Comparison of ENCODE assay signal across 8 cellular contexts in the genomic region with DNA sequence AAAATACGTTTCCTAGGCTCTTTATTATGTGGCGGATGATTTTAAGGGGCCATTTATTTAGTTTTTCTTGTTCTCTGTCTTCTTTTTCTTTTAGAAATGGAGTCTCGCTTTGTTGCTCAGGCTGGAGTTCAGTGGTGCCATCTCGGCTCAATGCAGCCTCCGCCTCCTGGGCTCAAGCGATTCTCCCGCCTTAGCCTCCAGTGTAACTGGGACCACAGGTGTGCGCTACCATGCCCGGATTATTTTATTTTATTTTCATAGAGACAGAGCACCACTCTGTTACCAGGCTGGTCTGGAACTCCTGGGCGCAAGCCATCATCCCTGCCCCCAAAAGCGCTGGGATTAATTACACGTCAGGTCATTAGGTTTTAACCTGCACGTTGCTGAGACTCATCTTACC. TPM values are rescaled to one million over a fixed set of nuclear protein-coding genes. Genes with fewer than 3 reads are reported as not detected.
DNase-seq lines count a peak whose midpoint lies in the region; ATAC-seq and TF ChIP-seq lines count a peak whose summit lies in the region.

No MANE protein-coding gene starts in this region.

- TF ChIP-seq CTCF in astrocyte of the cerebellum (IDR thresholded peaks at IDR 0.05; ENCODE audit: low read depth, low read length, missing control alignments), result no peak
- no peak for TF ChIP-seq CTCF in lower lobe of right lung (IDR thresholded peaks at IDR 0.05)

- H3K36me3 Mint-ChIP-seq in activated naive CD4-positive, alpha-beta T cell treated with anti-CD3 and anti-CD28 coated beads, Interleukin-2, amount 50 U/mL, for 24 hours, result peaks cover 6% of the 10 kb centered on the region

- no peaks in the 10 kb centered on the region for H3K9me3 Mint-ChIP-seq in activated naive CD4-positive, alpha-beta T cell treated with anti-CD3 and anti-CD28 coated beads, Interleukin-2, amount 50 U/mL, for 24 hours

- DNase-seq in activated naive CD4-positive, alpha-beta T cell (lab: John Stamatoyannopoulos, UW), result no peak
- no peak for DNase-seq in astrocyte of the cerebellum (ENCODE audit: low read depth)
- DNase-seq in lower lobe of right lung, result no peak
- DNase-seq in AML-193 (lab: John Stamatoyannopoulos, UW), result no peak
- no peak for DNase-seq in middle frontal gyrus (ENCODE audit: extremely low spot score, low spot score)

- H3K4me1 ChIP-seq in lower lobe of right lung (peaks cover 14% of the 10 kb centered on the region), urinary bladder (ENCODE audit: insufficient read depth) (no peaks in the 10 kb centered on the region)

- H3K4me1 Mint-ChIP-seq in activated naive CD4-positive, alpha-beta T cell treated with anti-CD3 and anti-CD28 coated beads, Interleukin-2, amount 50 U/mL, for 24 hours, result peaks cover 17% of the 10 kb centered on the region

- H3K4me3 ChIP-seq in astrocyte of the cerebellum (ENCODE audit: low read depth, low read length), result peak overlapping the region; percentile 78
- H3K4me3 ChIP-seq in lower lobe of right lung, result peak overlapping the region; percentile 89
- H3K4me3 ChIP-seq in urinary bladder (ENCODE audit: low read depth, low read length), result peak overlapping the region; percentile 86

- H3K27me3 ChIP-seq in lower lobe of right lung (ENCODE audit: low read depth), result no peaks in the 10 kb centered on the region

- H3K9me3 ChIP-seq in lower lobe of right lung, result no peaks in the 10 kb centered on the region

- peak overlapping the region; percentile 91 for H3K27ac ChIP-seq in lower lobe of right lung
- H3K27ac ChIP-seq in urinary bladder (ENCODE audit: low read depth), result no peak overlapping the region

- no peaks in the 10 kb centered on the region for H3K36me3 ChIP-seq in lower lobe of right lung
- H3K36me3 ChIP-seq in urinary bladder (ENCODE audit: insufficient read depth), result no peaks in the 10 kb centered on the region

- peak overlapping the region; percentile 94 for H3K27ac Mint-ChIP-seq in activated naive CD4-positive, alpha-beta T cell treated with anti-CD3 and anti-CD28 coated beads, Interleukin-2, amount 50 U/mL, for 24 hours

- H3K27me3 Mint-ChIP-seq in activated naive CD4-positive, alpha-beta T cell treated with anti-CD3 and anti-CD28 coated beads, Interleukin-2, amount 50 U/mL, for 24 hours, result peaks cover 6% of the 10 kb centered on the region

- H3K4me3 Mint-ChIP-seq in activated naive CD4-positive, alpha-beta T cell treated with anti-CD3 and anti-CD28 coated beads, Interleukin-2, amount 50 U/mL, for 24 hours, result peak overlapping the region; percentile 97

- 60% methylated on average over 13 of the region's 13 CpGs for WGBS in urinary bladder

- ATAC-seq in lower lobe of right lung (no peak), GM19395 (IDR thresholded peaks at IDR 0.05; ENCODE audit: unreplicated experiment) (no peak)

- in situ Hi-C loops in astrocyte of the cerebellum (cut with HindIII; ENCODE audit: low sequenced_read_pairs), result no loop called here

- intact Hi-C loops in lower lobe of right lung (cut with DNase I), result no loop called here

RNA-seq across cellular contexts. Expression of a gene that starts 1.6 kb away (rescaled TPM):
- total RNA-seq in lower lobe of right lung, result 22.1 TPM
- total RNA-seq in urinary bladder, result 13.7 TPM
- 4.6 TPM for polyA plus RNA-seq in urinary bladder
